Comparison of ENCODE assay signal across 26 cellular contexts in the genomic region with DNA sequence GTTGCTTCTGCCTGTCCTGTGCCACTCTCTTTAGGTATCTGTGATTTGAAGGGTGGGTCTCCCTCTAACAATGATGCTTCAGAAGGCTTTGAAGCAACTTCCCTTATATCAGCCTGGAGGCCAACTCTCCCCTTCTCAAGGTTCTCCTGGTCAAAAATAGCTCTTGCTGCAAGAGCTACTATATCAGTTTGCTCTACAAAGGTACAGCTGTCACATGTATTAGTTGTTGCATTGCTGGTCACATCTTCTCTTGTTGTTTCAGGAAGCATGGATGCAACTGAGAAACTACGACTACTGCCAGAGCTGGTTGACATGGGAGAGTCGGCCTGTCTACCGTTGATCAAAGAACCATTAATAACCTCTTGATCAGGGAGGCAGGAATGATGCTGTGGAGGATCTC.
"Had no signal": no experiment of that assay in that cellular context is flagged by ENCODE, and none has a peak within 500 bp of the region (broad histone marks: within the 10 kb centered on the region; RNA-seq: fewer than 3 reads in every experiment).

No MANE protein-coding gene starts in this region.

- H3K4me3 ChIP-seq: coronary artery, esophagus muscularis mucosa, heart right ventricle, left lung, pancreas, thoracic aorta, tibial nerve, upper lobe of left lung had no signal

- H3K27ac ChIP-seq: coronary artery, esophagus muscularis mucosa, foreskin keratinocyte, heart right ventricle, left lung, neutrophil, pancreas, thoracic aorta, tibial nerve, upper lobe of left lung had no signal

- H3K9me3 ChIP-seq: esophagus muscularis mucosa, heart right ventricle, left lung, neutrophil, pancreas, thoracic aorta, tibial nerve, upper lobe of left lung had no signal

- H3K27ac Mint-ChIP-seq: natural killer cell; stimulated activated effector memory CD8-positive, alpha-beta T cell treated with anti-CD3 and anti-CD28 coated beads, Interleukin-12 subunit alpha, Interleukin-12 subunit beta, amount 100 ng/mL, for 72 hours; stimulated activated naive CD8-positive, alpha-beta T cell treated with anti-CD3 and anti-CD28 coated beads, Interleukin-15, Interleukin-2, amounts not matched to agents 100 ng/mL and 50 ng/mL, for 24 hours had no signal

- ATAC-seq: foreskin keratinocyte; heart right ventricle; left cardiac atrium; left lung; natural killer cell; pancreas; sciatic nerve; stimulated activated effector memory CD8-positive, alpha-beta T cell treated with anti-CD3 and anti-CD28 coated beads, Interleukin-12 subunit alpha, Interleukin-12 subunit beta, amount 100 ng/mL, for 72 hours had no signal

- H3K27me3 Mint-ChIP-seq: stimulated activated naive CD8-positive, alpha-beta T cell treated with anti-CD3 and anti-CD28 coated beads, Interleukin-15, Interleukin-2, amounts not matched to agents 100 ng/mL and 50 ng/mL, for 24 hours had no signal

- H3K4me3 Mint-ChIP-seq: natural killer cell; stimulated activated effector memory CD8-positive, alpha-beta T cell treated with anti-CD3 and anti-CD28 coated beads, Interleukin-12 subunit alpha, Interleukin-12 subunit beta, amount 100 ng/mL, for 72 hours; stimulated activated naive CD8-positive, alpha-beta T cell treated with anti-CD3 and anti-CD28 coated beads, Interleukin-15, Interleukin-2, amounts not matched to agents 100 ng/mL and 50 ng/mL, for 24 hours had no signal

- FAIRE-seq: endothelial cell of umbilical vein, islet of Langerhans, pancreas, urothelium cell line had no signal

- H3K27me3 ChIP-seq: esophagus muscularis mucosa, foreskin keratinocyte, heart right ventricle, left lung, neutrophil, pancreas, tibial nerve, upper lobe of left lung had no signal

- H3K4me1 ChIP-seq: foreskin keratinocyte, left lung, tibial nerve, upper lobe of left lung had no signal

- H3K9me3 Mint-ChIP-seq: natural killer cell; stimulated activated effector memory CD8-positive, alpha-beta T cell treated with anti-CD3 and anti-CD28 coated beads, Interleukin-12 subunit alpha, Interleukin-12 subunit beta, amount 100 ng/mL, for 72 hours; stimulated activated naive CD8-positive, alpha-beta T cell treated with anti-CD3 and anti-CD28 coated beads, Interleukin-15, Interleukin-2, amounts not matched to agents 100 ng/mL and 50 ng/mL, for 24 hours had no signal

- DNase-seq: dermis blood vessel endothelial cell; effector memory CD4-positive, alpha-beta T cell; foreskin keratinocyte; glutamatergic neuron; heart right ventricle; hippocampal formation; left cardiac atrium; left lung; mesendoderm; midbrain; natural killer cell; pancreas; stimulated activated CD4-positive, alpha-beta T cell treated with anti-CD3 and anti-CD28 coated beads, Interleukin-2, amount 100 ng/mL, for 24 hours; stimulated activated CD4-positive, alpha-beta T cell treated with anti-CD3 and anti-CD28 coated beads, Interleukin-4, amount 100 ng/mL, for 24 hours; upper lobe of left lung had no signal
